ENCODE assay signal across 34 cellular contexts in genomic region chr16:17914168-17914567, GRCh38.
"Had no signal": no experiment of that assay in that cellular context is flagged by ENCODE, and none has a peak within 500 bp of the region (broad histone marks: within the 10 kb centered on the region; RNA-seq: fewer than 3 reads in every experiment).

No MANE protein-coding gene starts in this region.

- H3K27me3 ChIP-seq: adrenal gland, ascending aorta, body of pancreas, brain microvascular endothelial cell, breast epithelium, cardiac muscle cell had no signal

- H3K36me3 ChIP-seq: adrenal gland, ascending aorta, brain microvascular endothelial cell, breast epithelium, cardiac muscle cell had no signal

- ATAC-seq: activated naive CD4-positive, alpha-beta T cell treated with anti-CD3 and anti-CD28 coated beads, Interleukin-2, amount 50 U/mL, for 72 hours; activated naive CD8-positive, alpha-beta T cell treated with anti-CD3 and anti-CD28 coated beads, Interleukin-2, amount 50 U/mL, for 24 hours; activated T-cell treated with anti-CD3 and anti-CD28 coated beads, Interleukin-2, amount 50 U/mL, for 4 hours; activated T-cell treated with anti-CD3 and anti-CD28 coated beads, Interleukin-2, amount 50 U/mL, for 72 hours; activated T-helper 17 cell treated with anti-CD3 and anti-CD28 coated beads, Interleukin-2, amount 50 U/mL, for 72 hours; body of pancreas had no signal

- H3K27ac ChIP-seq: adrenal gland, ascending aorta, body of pancreas, brain microvascular endothelial cell, breast epithelium, cardiac muscle cell had no signal

- FAIRE-seq: astrocyte, bronchial epithelial cell had no signal

- H3K4me1 ChIP-seq: adrenal gland, ascending aorta, body of pancreas, breast epithelium had no signal

- DNase-seq: activated effector memory CD4-positive, alpha-beta T cell treated with anti-CD3 and anti-CD28 coated beads, Interleukin-2, amount 50 U/mL, for 16 hours; activated effector memory CD4-positive, alpha-beta T cell treated with Interleukin-2 at 50 U/mL for 16 hours; activated gamma-delta T cell; activated gamma-delta T cell treated with Interleukin-2 at 50 U/mL for 16 hours; activated naive CD4-positive, alpha-beta T cell; activated naive CD4-positive, alpha-beta T cell treated with anti-CD3 and anti-CD28 coated beads for 36 hours; activated naive CD4-positive, alpha-beta T cell treated with anti-CD3 and anti-CD28 coated beads, Interleukin-2, amount 10 ng/mL, durations not matched to agents 7 days and 5 days; activated naive CD4-positive, alpha-beta T cell treated with anti-CD3 and anti-CD28 coated beads, Interleukin-2, amount 50 U/mL, for 16 hours; activated naive CD4-positive, alpha-beta T cell treated with Interleukin-2 at 50 U/mL for 16 hours; activated naive CD8-positive, alpha-beta T cell treated with anti-CD3 and anti-CD28 coated beads for 36 hours; activated naive CD8-positive, alpha-beta T cell treated with anti-CD3 and anti-CD28 coated beads, Interleukin-2, amount 10 ng/mL, durations not matched to agents 7 days and 5 days; activated naive CD8-positive, alpha-beta T cell treated with anti-CD3 and anti-CD28 coated beads, Interleukin-2, amount 50 U/mL, for 24 hours; activated T-cell treated with anti-CD3 and anti-CD28 coated beads, Interleukin-2, amount 50 U/mL, for 1 hour; activated T-cell treated with anti-CD3 and anti-CD28 coated beads, Interleukin-2, amount 50 U/mL, for 24 hours; activated T-cell treated with anti-CD3 and anti-CD28 coated beads, Interleukin-2, amount 50 U/mL, for 4 hours; activated T-cell treated with anti-CD3 and anti-CD28 coated beads, Interleukin-2, amount 50 U/mL, for 48 hours; activated T-cell treated with anti-CD3 and anti-CD28 coated beads, Interleukin-2, amount 50 U/mL, for 72 hours; adrenal gland; amniotic stem cell; amygdala; anterior cingulate cortex; aorta; body of pancreas; brain microvascular endothelial cell; caudate nucleus; central memory CD4-positive, alpha-beta T cell; cerebellar nuclear complex had no signal

- H3K4me3 ChIP-seq: adrenal gland, ascending aorta, body of pancreas, breast epithelium, cardiac muscle cell had no signal

- H3K9me3 ChIP-seq: adrenal gland, body of pancreas had no signal
